In the genomic region with DNA sequence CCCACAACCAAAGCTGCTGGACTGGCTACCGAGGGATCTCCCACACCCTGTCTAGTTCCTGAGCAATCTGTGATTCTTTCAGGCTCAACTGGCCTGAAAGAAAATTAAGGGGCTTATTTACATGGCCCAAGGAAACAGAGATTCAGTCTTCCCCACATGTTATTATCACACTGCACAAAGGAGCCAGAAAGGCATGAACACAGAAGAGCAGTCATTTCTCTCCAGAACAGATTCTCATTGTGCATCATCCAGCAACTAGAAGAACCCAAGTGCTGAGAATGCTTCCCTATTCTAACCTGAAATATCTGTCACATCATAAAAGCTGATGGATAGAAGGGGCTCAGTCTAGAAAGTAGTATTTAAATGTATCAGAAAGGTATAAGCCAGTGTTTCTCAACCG, we compare ENCODE assay signal across 21 cellular contexts.
A peak's percentile ranks its signal among the peaks of the same experiment; 100 is the strongest.
DNase-seq lines count a peak whose midpoint lies in the region; ATAC-seq and TF ChIP-seq lines count a peak whose summit lies in the region.
"Had no signal": no experiment of that assay in that cellular context is flagged by ENCODE, and none has a peak within 500 bp of the region (broad histone marks: within the 10 kb centered on the region; RNA-seq: fewer than 3 reads in every experiment).

No MANE protein-coding gene starts in this region.

- ATAC-seq in upper lobe of right lung, result no peak
- ATAC-seq: A549, HCT116 had no signal

- H3K4me2 ChIP-seq in OCI-LY3 (ENCODE audit: low read length), result peak overlapping the region; percentile 60
- H3K4me2 ChIP-seq: A549 had no signal

- H3K27me3 ChIP-seq in OCI-LY3 (ENCODE audit: low read depth, low read length), result no peaks in the 10 kb centered on the region
- H3K27me3 ChIP-seq in upper lobe of right lung, result no peaks in the 10 kb centered on the region
- H3K27me3 ChIP-seq in dorsolateral prefrontal cortex, result no peaks in the 10 kb centered on the region

- DNase-seq in Ammon's horn (ENCODE audit: low spot score) (peak; percentile 10), globus pallidus (ENCODE audit: low spot score) (peak; percentile 43), substantia nigra (lab: John Stamatoyannopoulos, UW) (no peak), hippocampal formation (lab: John Stamatoyannopoulos, UW) (no peak), upper lobe of right lung (no peak), dorsolateral prefrontal cortex (no peak)
- no peak for DNase-seq in stimulated activated CD4-positive, alpha-beta T cell treated with anti-CD3 and anti-CD28 coated beads, Interleukin-4, amount 100 ng/mL, for 1 hour
- DNase-seq: 8988T; ACHN; AML-193; C1 segment of cervical spinal cord; Calu3; CD4-positive, alpha-beta memory T cell; COR-L47; DMS153; DND-41; GM23248; H9 had no signal

- H3K4me1 ChIP-seq in OCI-LY3 (ENCODE audit: low read length), result peaks cover 76% of the 10 kb centered on the region
- H3K4me1 ChIP-seq in upper lobe of right lung, result no peaks in the 10 kb centered on the region
- H3K4me1 ChIP-seq: A549 had no signal

- no peak; the same call in 1 of the 2 replicates for TF ChIP-seq CTCF in OCI-LY3 (IDR thresholded peaks at IDR 0.05; ENCODE audit: low read depth, low read length)
- no peak for TF ChIP-seq CTCF in upper lobe of right lung (IDR thresholded peaks at IDR 0.05)
- TF ChIP-seq CTCF in dorsolateral prefrontal cortex (IDR thresholded peaks at IDR 0.05 in 54 of 56, conservative IDR thresholded peaks at IDR 0.05 in 2 of 56; ENCODE audit: low read depth in 1 of 56, partially characterized antibody in 56 of 56), result no peak

- intact Hi-C loops in upper lobe of right lung (cut with DNase I), result no loop called here
- intact Hi-C loops in dorsolateral prefrontal cortex (cut with DNase I), result no loop called here

- H3K9ac ChIP-seq in OCI-LY3 (ENCODE audit: low read length), result peak overlapping the region; percentile 50
- H3K9ac ChIP-seq: GM23248 had no signal

- H3K79me2 ChIP-seq in OCI-LY3 (ENCODE audit: low read length), result peaks cover 90% of the 10 kb centered on the region

- H3K4me3 ChIP-seq in OCI-LY3 (ENCODE audit: low read length) (peak overlapping the region; percentile 0), upper lobe of right lung (no peak overlapping the region), dorsolateral prefrontal cortex (no peak overlapping the region)
- H3K4me3 ChIP-seq: A549, GM23248 had no signal

- H3K27ac ChIP-seq in OCI-LY3 (ENCODE audit: low read length), result peak overlapping the region; percentile 74
- peak overlapping the region; percentile 16 for H3K27ac ChIP-seq in substantia nigra (ENCODE audit: low read depth, low read length, poor library complexity, severe bottlenecking)
- H3K27ac ChIP-seq in upper lobe of right lung, result no peak overlapping the region
- H3K27ac ChIP-seq in dorsolateral prefrontal cortex, result peak overlapping the region in 2 of 59 donors; percentile 6 to 39
- H3K27ac ChIP-seq: A549, GM23248 had no signal

- H3K36me3 ChIP-seq in OCI-LY3 (replicated peaks; ENCODE audit: low read depth, low read length) (no peaks in the 10 kb centered on the region), upper lobe of right lung (no peaks in the 10 kb centered on the region)

- no peaks in the 10 kb centered on the region for H4K20me1 ChIP-seq in OCI-LY3 (ENCODE audit: insufficient read depth, low read length)

- no peak overlapping the region for H2AFZ ChIP-seq in OCI-LY3 (ENCODE audit: low read depth, low read length)
- H2AFZ ChIP-seq: GM23248 had no signal

- H3K9me3 ChIP-seq in OCI-LY3 (ENCODE audit: insufficient read depth, low read length) (no peaks in the 10 kb centered on the region), upper lobe of right lung (no peaks in the 10 kb centered on the region)
- H3K9me3 ChIP-seq: A549 had no signal

Comparison
In these comparisons a context has a peak if more than half of its experiments do, and no peak if none do; other contexts are left out.
1. DNase-seq: peak in Ammon's horn (single experiment) and globus pallidus (single experiment); none in substantia nigra (0 of 49), hippocampal formation (0 of 2), stimulated activated CD4-positive, alpha-beta T cell treated with anti-CD3 and anti-CD28 coated beads, Interleukin-4, amount 100 ng/mL, for 1 hour (single experiment), upper lobe of right lung (single experiment) and dorsolateral prefrontal cortex (0 of 10).